Comparison of ENCODE assay signal across 28 cellular contexts in the genomic region with DNA sequence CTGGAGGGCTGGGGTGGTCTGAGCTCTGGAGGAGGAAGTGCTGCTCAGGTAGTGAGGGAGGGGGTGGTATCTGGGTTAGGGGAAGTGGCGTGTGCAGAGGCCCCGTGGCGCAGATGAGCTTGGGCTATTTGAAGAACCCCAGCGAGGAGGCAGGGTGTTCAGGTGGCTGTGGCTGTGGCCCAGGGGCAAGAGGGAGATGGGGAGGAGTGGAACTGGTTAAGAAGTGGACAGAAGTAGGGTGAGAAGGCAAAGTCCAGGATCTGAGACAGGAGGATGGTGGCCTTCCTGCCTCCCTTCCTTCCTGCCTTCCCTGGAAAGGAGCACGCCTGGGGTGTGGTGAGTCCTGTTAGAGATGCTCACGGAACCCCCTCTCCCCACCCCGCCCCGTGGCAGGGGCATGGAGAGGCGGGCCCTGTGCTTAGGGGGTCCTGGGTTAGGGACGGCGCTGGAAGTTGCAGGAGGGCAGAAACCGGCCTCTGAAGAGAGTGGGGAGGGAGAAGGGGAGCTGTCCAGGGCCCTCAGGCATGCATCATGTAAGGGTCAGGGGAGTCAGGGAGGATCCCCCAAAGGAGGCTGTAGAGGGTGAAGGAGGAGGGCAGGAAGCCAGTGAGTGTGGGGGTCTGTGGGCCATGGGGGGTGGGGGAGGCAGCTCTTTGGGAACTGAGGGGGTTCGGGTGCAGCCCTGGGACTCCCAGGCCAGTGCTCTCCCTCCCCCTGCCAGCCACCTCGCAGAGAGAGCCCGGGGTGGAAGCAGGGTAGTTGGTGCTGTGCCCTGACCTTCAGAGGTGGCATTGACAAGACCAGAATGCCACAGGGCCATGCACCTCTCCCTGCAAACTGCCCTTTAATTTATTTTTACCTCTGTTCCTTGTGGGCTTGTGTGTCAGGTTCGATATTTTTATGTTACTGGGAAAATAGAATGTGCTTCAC.
A peak's percentile ranks its signal among the peaks of the same experiment; 100 is the strongest.
DNase-seq lines count a peak whose midpoint lies in the region; ATAC-seq and TF ChIP-seq lines count a peak whose summit lies in the region.
"Had no signal": no experiment of that assay in that cellular context is flagged by ENCODE, and none has a peak within 500 bp of the region (broad histone marks: within the 10 kb centered on the region; RNA-seq: fewer than 3 reads in every experiment).

No MANE protein-coding gene starts in this region.

- no peaks in the 10 kb centered on the region for H3F3A ChIP-seq in MM.1S (ENCODE audit: insufficient read depth, low read length)

- no peak overlapping the region for H3K4me2 ChIP-seq in MM.1S (ENCODE audit: low read depth, low read length)

- H3K27me3 ChIP-seq in heart right ventricle (no peaks in the 10 kb centered on the region), psoas muscle (ENCODE audit: insufficient read depth in 3 of 3, low read length in 2 of 3) (no peaks in the 10 kb centered on the region), MM.1S (replicated peaks; ENCODE audit: insufficient read depth, low read length) (no peaks in the 10 kb centered on the region)
- H3K27me3 ChIP-seq in CD4-positive, alpha-beta memory T cell (ENCODE audit: insufficient read depth, low read length) = no peaks in the 10 kb centered on the region
- H3K27me3 ChIP-seq: brain microvascular endothelial cell, foreskin keratinocyte, left lung had no signal

- peak overlapping the region in 6 of 10 donors; percentile 44 to 55 (median 50) for H3K27ac ChIP-seq in heart right ventricle
- no peak overlapping the region for H3K27ac ChIP-seq in psoas muscle
- H3K27ac ChIP-seq in CD4-positive, alpha-beta memory T cell (ENCODE audit: low read depth, low read length) = no peak overlapping the region
- no peak overlapping the region for H3K27ac ChIP-seq in MM.1S (ENCODE audit: low read length)
- H3K27ac ChIP-seq: brain microvascular endothelial cell, foreskin keratinocyte, left lung had no signal

- no peak for DNase-seq in T-helper 2 cell treated with Interferon-gamma antibody and Interleukin-4, amounts not matched to agents 5 μg/mL and 100 μg/mL, for 36 hours (ENCODE audit: low spot score)
- no peak for DNase-seq in T-helper 2 cell
- peak; percentile 52 to 53 for DNase-seq in Kasumi-1 (lab: John Stamatoyannopoulos, UW)
- DNase-seq in heart right ventricle = peak; percentile 27 to 50
- DNase-seq in psoas muscle = peak in 1 of 2 donors; percentile 32
- DNase-seq in medulla oblongata (ENCODE audit: extremely low spot score) = no peak
- no peak for DNase-seq in CD4-positive, alpha-beta memory T cell
- no peak for DNase-seq in MM.1S
- DNase-seq: activated CD4-positive, CD25-positive, alpha-beta regulatory T cell treated with anti-CD3 and anti-CD28 coated beads, Interleukin-2, amount 50 U/mL, for 72 hours; activated CD8-positive, alpha-beta T cell treated with anti-CD3 and anti-CD28 coated beads, Interleukin-2, amount 10 ng/mL, durations not matched to agents 7 days and 5 days; activated gamma-delta T cell treated with Interleukin-2 at 50 U/mL for 16 hours; activated T-cell treated with anti-CD3 and anti-CD28 coated beads, Interleukin-2, amount 50 U/mL, for 1 hour; AML-193; brain microvascular endothelial cell; Caco-2; effector memory CD4-positive, alpha-beta T cell; foreskin keratinocyte; hippocampal formation; immature natural killer cell; KG1; left lung; NCI-H1048; NCI-H187; NCI-H69; nephron progenitor cell; SHP77 treated with DMSO at 0.1 percent for 48 hours; stimulated activated CD8-positive, alpha-beta memory T cell treated with anti-CD3 and anti-CD28 coated beads, Interleukin-4, amount 100 ng/mL, for 48 hours had no signal

- H3K79me2 ChIP-seq in MM.1S (ENCODE audit: low read length) = no peaks in the 10 kb centered on the region

- no peak overlapping the region for H3K4me3 Mint-ChIP-seq in T-helper 2 cell treated with Interferon-gamma antibody and Interleukin-4, amounts not matched to agents 5 μg/mL and 100 μg/mL, for 36 hours
- no peak overlapping the region for H3K4me3 Mint-ChIP-seq in CD4-positive, alpha-beta memory T cell
- H3K4me3 Mint-ChIP-seq: activated CD8-positive, alpha-beta T cell treated with anti-CD3 and anti-CD28 coated beads, Interleukin-2, amount 10 ng/mL, durations not matched to agents 7 days and 5 days; immature natural killer cell; nephron progenitor cell had no signal

- H3K27ac Mint-ChIP-seq in T-helper 2 cell treated with Interferon-gamma antibody and Interleukin-4, amounts not matched to agents 5 μg/mL and 100 μg/mL, for 36 hours = peak overlapping the region; percentile 68
- peak overlapping the region in 2 of 7 donors; percentile 54 to 77 for H3K27ac Mint-ChIP-seq in CD4-positive, alpha-beta memory T cell
- H3K27ac Mint-ChIP-seq: activated CD8-positive, alpha-beta T cell treated with anti-CD3 and anti-CD28 coated beads, Interleukin-2, amount 10 ng/mL, durations not matched to agents 7 days and 5 days; nephron progenitor cell had no signal

- peak; percentile 58 to 93 (median 87) for ATAC-seq in heart right ventricle
- peak in 3 of 4 donors; percentile 42 to 55 (median 52) for ATAC-seq in psoas muscle
- ATAC-seq: activated CD8-positive, alpha-beta T cell treated with anti-CD3 and anti-CD28 coated beads, Interleukin-2, amount 10 ng/mL, durations not matched to agents 7 days and 5 days; esophagus mucosa; foreskin keratinocyte; left lung had no signal

- no peaks in the 10 kb centered on the region for H3K9me2 ChIP-seq in MM.1S (replicated peaks; ENCODE audit: insufficient read depth, low read length)

- no peaks in the 10 kb centered on the region for H3K9me3 Mint-ChIP-seq in T-helper 2 cell treated with Interferon-gamma antibody and Interleukin-4, amounts not matched to agents 5 μg/mL and 100 μg/mL, for 36 hours
- H3K9me3 Mint-ChIP-seq in CD4-positive, alpha-beta memory T cell = peaks cover 0 to 1% (median 0%) of the 10 kb centered on the region in 8 donors

- CTCF ChIA-PET in CD4-positive, alpha-beta memory T cell (lab: Charles Lee; ENCODE audit: partially characterized antibody) = no interaction called here

- peaks cover 3% of the 10 kb centered on the region for H3K4me1 Mint-ChIP-seq in T-helper 2 cell treated with Interferon-gamma antibody and Interleukin-4, amounts not matched to agents 5 μg/mL and 100 μg/mL, for 36 hours (ENCODE audit: low read depth)
- no peaks in the 10 kb centered on the region for H3K4me1 Mint-ChIP-seq in CD4-positive, alpha-beta memory T cell
- H3K4me1 Mint-ChIP-seq: immature natural killer cell had no signal

- H3K36me3 Mint-ChIP-seq in T-helper 2 cell treated with Interferon-gamma antibody and Interleukin-4, amounts not matched to agents 5 μg/mL and 100 μg/mL, for 36 hours (ENCODE audit: low read depth) = peaks cover 5% of the 10 kb centered on the region
- H3K36me3 Mint-ChIP-seq in CD4-positive, alpha-beta memory T cell = peaks cover 0 to 17% of the 10 kb centered on the region in 2 donors

- no peaks in the 10 kb centered on the region for H3K27me3 Mint-ChIP-seq in T-helper 2 cell treated with Interferon-gamma antibody and Interleukin-4, amounts not matched to agents 5 μg/mL and 100 μg/mL, for 36 hours (ENCODE audit: low read depth)
- H3K27me3 Mint-ChIP-seq in CD4-positive, alpha-beta memory T cell = no peaks in the 10 kb centered on the region

- H4K20me1 ChIP-seq in MM.1S (ENCODE audit: insufficient read depth, low read length) = no peaks in the 10 kb centered on the region

- intact Hi-C loops in heart right ventricle (cut with DNase I) = no loop called here
- intact Hi-C loops in psoas muscle (cut with DNase I) = loop anchor here in 1 of 2 donors (5.0 kb wide), 1 partner anchor 50 kb away; no protein-coding TSS in a partner anchor
- intact Hi-C loops in CD4-positive, alpha-beta memory T cell (cut with micrococcal nuclease) = no loop called here

- peaks cover 0 to 20% (median 5%) of the 10 kb centered on the region in 9 donors for H3K4me1 ChIP-seq in heart right ventricle
- peaks cover 15% of the 10 kb centered on the region for H3K4me1 ChIP-seq in psoas muscle
- H3K4me1 ChIP-seq in CD4-positive, alpha-beta memory T cell (ENCODE audit: insufficient read depth, low read length) = no peaks in the 10 kb centered on the region
- H3K4me1 ChIP-seq in MM.1S (ENCODE audit: low read length) = no peaks in the 10 kb centered on the region
- H3K4me1 ChIP-seq: Caco-2, foreskin keratinocyte, left lung had no signal

- WGBS in heart right ventricle, 2 donors = 80 to 82% methylated on average over 16 of the region's 16 CpGs
- WGBS in psoas muscle, 3 donors = 71 to 78% (median 75%) methylated on average over 11 to 16 of the region's 16 CpGs

- H2AFZ ChIP-seq in MM.1S (ENCODE audit: low read length) = no peak overlapping the region

- peaks cover 0 to 14% (median 0%) of the 10 kb centered on the region in 11 donors for H3K9me3 ChIP-seq in heart right ventricle
- no peaks in the 10 kb centered on the region for H3K9me3 ChIP-seq in psoas muscle
- H3K9me3 ChIP-seq in CD4-positive, alpha-beta memory T cell (ENCODE audit: control insufficient read depth in 1 of 2, low read length in 2 of 2) = no peaks in the 10 kb centered on the region
- H3K9me3 ChIP-seq in MM.1S (replicated peaks; ENCODE audit: insufficient read depth, low read length) = no peaks in the 10 kb centered on the region
- H3K9me3 ChIP-seq: Caco-2, left lung had no signal

- no peak overlapping the region for H3K9ac ChIP-seq in MM.1S (ENCODE audit: low read length)

- H3K36me3 ChIP-seq in heart right ventricle (peaks cover 0 to 46% (median 25%) of the 10 kb centered on the region in 9 donors), psoas muscle (ENCODE audit: insufficient read depth in 1 of 2, low read depth in 1 of 2) (peaks cover 0 to 22% of the 10 kb centered on the region in 2 donors), MM.1S (replicated peaks; ENCODE audit: insufficient read depth, low read length) (no peaks in the 10 kb centered on the region)
- H3K36me3 ChIP-seq in CD4-positive, alpha-beta memory T cell (ENCODE audit: insufficient read depth, low read length) = no peaks in the 10 kb centered on the region
- H3K36me3 ChIP-seq: brain microvascular endothelial cell had no signal

- no peak overlapping the region for H3K4me3 ChIP-seq in heart right ventricle
- H3K4me3 ChIP-seq in psoas muscle = no peak overlapping the region
- H3K4me3 ChIP-seq in CD4-positive, alpha-beta memory T cell (ENCODE audit: low read length in 2 of 2) = no peak overlapping the region
- no peak overlapping the region for H3K4me3 ChIP-seq in MM.1S (ENCODE audit: low read length)
- H3K4me3 ChIP-seq: left lung had no signal

- POLR2A ChIA-PET in CD4-positive, alpha-beta memory T cell (lab: Charles Lee; ENCODE audit: partially characterized antibody) = no interaction called here

- TF ChIP-seq CTCF in heart right ventricle (IDR thresholded peaks at IDR 0.05) (no peak), psoas muscle (IDR thresholded peaks at IDR 0.05) (no peak), MM.1S (IDR thresholded peaks at IDR 0.05; ENCODE audit: low read length) (no peak)

Comparison
In these comparisons a context has a peak if more than half of its experiments do, and no peak if none do; other contexts are left out.
1. DNase-seq: peak in Kasumi-1 (2 of 2) and heart right ventricle (2 of 2); none in T-helper 2 cell treated with Interferon-gamma antibody and Interleukin-4, amounts not matched to agents 5 μg/mL and 100 μg/mL, for 36 hours (single experiment), T-helper 2 cell (0 of 5), medulla oblongata (single experiment), CD4-positive, alpha-beta memory T cell (0 of 5) and MM.1S (single experiment).
2. H3K27ac ChIP-seq: peak in heart right ventricle (6 of 10); none in psoas muscle (single experiment), CD4-positive, alpha-beta memory T cell (single experiment) and MM.1S (single experiment).